8 cellular contexts compared by ENCODE assay signal in the genomic region with DNA sequence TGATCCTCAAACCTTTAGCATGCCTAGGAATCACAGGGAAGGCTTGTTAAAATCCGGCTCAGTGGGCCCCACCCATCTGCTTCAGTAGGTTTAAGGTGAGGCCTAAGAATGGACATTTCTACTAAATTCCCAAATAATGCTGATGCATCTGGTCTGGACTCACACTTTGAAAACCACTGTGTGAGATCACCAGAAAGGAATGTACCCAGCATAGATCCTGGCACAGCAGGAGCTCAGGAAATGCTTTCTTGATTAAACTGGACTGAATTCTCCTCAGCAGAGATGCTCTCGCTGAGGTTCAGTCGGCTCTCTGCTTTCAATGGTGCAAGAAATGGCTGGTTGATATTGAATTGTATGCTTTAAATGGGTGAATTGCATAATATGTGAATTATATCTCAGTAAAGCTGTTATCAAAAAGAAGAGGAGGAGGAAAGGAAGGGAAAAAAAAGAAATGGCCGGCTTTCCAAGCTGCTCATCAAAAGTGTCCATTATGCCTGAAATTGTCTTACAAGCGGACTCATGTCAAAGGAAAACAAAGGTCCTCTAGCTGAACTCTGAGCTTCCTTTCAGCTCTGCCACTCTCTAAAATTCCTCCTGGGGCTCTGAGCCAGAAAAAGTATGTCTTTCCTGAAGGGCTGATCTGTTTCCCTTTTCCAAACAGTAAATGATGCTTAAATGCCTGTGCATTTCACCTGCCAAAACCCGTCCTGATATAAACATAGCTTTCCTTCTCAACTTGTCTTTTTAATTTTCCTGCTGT.
DNase-seq lines count a peak whose midpoint lies in the region; ATAC-seq and TF ChIP-seq lines count a peak whose summit lies in the region.

No MANE protein-coding gene starts in this region.

- H2AK5ac ChIP-seq in mesendoderm (ENCODE audit: low read length), result peak overlapping the region; percentile 68

- H3K27me3 Mint-ChIP-seq in endodermal cell (ENCODE audit: insufficient read depth), result no peaks in the 10 kb centered on the region

- CTCF ChIA-PET in AG04449 (lab: Yijun Ruan, JAX), result interaction anchor here (1.1 to 1.5 kb wide), 4 partner anchors 16 to 178 kb away, joined by 3 to 5 read pairs (median 4); partner anchors contain the start of gene GALNT10

- no peaks in the 10 kb centered on the region for H3K27me3 ChIP-seq in endodermal cell (ENCODE audit: control insufficient read depth, insufficient read depth, low read length, poor library complexity, severe bottlenecking)
- H3K27me3 ChIP-seq in mesendoderm (ENCODE audit: insufficient read depth, low read length, poor library complexity), result no peaks in the 10 kb centered on the region

- no peak for ATAC-seq in GM21381 (IDR thresholded peaks at IDR 0.05; ENCODE audit: unreplicated experiment)
- no peak for ATAC-seq in GM21367 (IDR thresholded peaks at IDR 0.05; ENCODE audit: unreplicated experiment)

- peak overlapping the region; percentile 90 for H3K27ac ChIP-seq in endodermal cell (ENCODE audit: low read depth, low read length)
- peak overlapping the region; percentile 45 for H3K27ac ChIP-seq in mesendoderm (ENCODE audit: low read depth, low read length)

- H3K4me2 ChIP-seq in mesendoderm (ENCODE audit: low read length), result no peak overlapping the region

- no peak overlapping the region for H4K5ac ChIP-seq in mesendoderm (ENCODE audit: low read length)

- H3K9ac ChIP-seq in endodermal cell (ENCODE audit: extremely low read depth, low read length, poor library complexity, severe bottlenecking), result no peak overlapping the region
- no peak overlapping the region for H3K9ac ChIP-seq in mesendoderm (ENCODE audit: low read length)

- POLR2A ChIA-PET in AG04449 (lab: Yijun Ruan, JAX), result interaction anchor here (0.7 to 1.5 kb wide), 7 partner anchors 79 to 178 kb away, joined by 3 to 6 read pairs (median 3); partner anchors contain the start of gene GALNT10

- no peak overlapping the region for H2BK120ac ChIP-seq in mesendoderm (ENCODE audit: low read depth, low read length)

- no peaks in the 10 kb centered on the region for H3K79me1 ChIP-seq in mesendoderm (ENCODE audit: low read length)

- 65 to 79% methylated on average over 6 of the region's 6 CpGs for WGBS in endodermal cell (ENCODE audit: insufficient coverage in 1 of 2, insufficient read length in 1 of 2), 2 experiments
- WGBS in mesendoderm (ENCODE audit: extremely low coverage, insufficient coverage, low lambda C conversion rate), result no CpG with 5 or more reads among the region's 6 CpGs

- peak overlapping the region; percentile 66 for H3K4ac ChIP-seq in mesendoderm (ENCODE audit: low read depth, low read length)

- H3K4me3 ChIP-seq in AG04449 (ENCODE audit: low read depth, low read length), result no peak overlapping the region
- no peak overlapping the region for H3K4me3 ChIP-seq in endodermal cell (ENCODE audit: low read length)
- no peak overlapping the region for H3K4me3 ChIP-seq in mesendoderm (ENCODE audit: low read length)

- peaks cover 12% of the 10 kb centered on the region for H3K36me3 ChIP-seq in endodermal cell (ENCODE audit: control insufficient read depth, insufficient read depth, low read length)
- H3K36me3 ChIP-seq in mesendoderm (ENCODE audit: control insufficient read depth, insufficient read depth, low read length), result no peaks in the 10 kb centered on the region

- H3K4me1 Mint-ChIP-seq in endodermal cell, result peaks cover 41% of the 10 kb centered on the region

- no peaks in the 10 kb centered on the region for H3K79me2 ChIP-seq in mesendoderm (ENCODE audit: control insufficient read depth, insufficient read depth, low read length)

- DNase-seq in AG04449 (ENCODE audit: low read depth, low spot score) (peak; percentile 86), NCI-H226 (peak; percentile 97), endodermal cell (peak; percentile 82), mesendoderm (peak; percentile 98), HuH-7 (ENCODE audit: low spot score) (no peak), NCI-H1694 treated with DMSO at 0.1 percent for 48 hours (lab: John Stamatoyannopoulos, UW) (no peak)

- no peak overlapping the region for H4K8ac ChIP-seq in mesendoderm (ENCODE audit: low read depth, low read length)

- no peak overlapping the region for H2BK15ac ChIP-seq in mesendoderm (replicated peaks; ENCODE audit: low read depth)

- H3K18ac ChIP-seq in mesendoderm (ENCODE audit: low read length), result peak overlapping the region; percentile 53

- H2BK5ac ChIP-seq in mesendoderm (ENCODE audit: low read length), result peak overlapping the region; percentile 14

- TF ChIP-seq CTCF in AG04449 (IDR thresholded peaks at IDR 0.05; ENCODE audit: insufficient read depth, low read length, missing control alignments) (no peak), endodermal cell (conservative IDR thresholded peaks at IDR 0.05) (no peak)

- H3K36me3 Mint-ChIP-seq in endodermal cell (ENCODE audit: low read depth), result no peaks in the 10 kb centered on the region

- no peak overlapping the region for H3K56ac ChIP-seq in mesendoderm (ENCODE audit: low read length)

- H3K4me1 ChIP-seq in endodermal cell (ENCODE audit: control insufficient read depth, insufficient read depth, low read length) (peaks cover 23% of the 10 kb centered on the region), mesendoderm (ENCODE audit: control insufficient read depth, low read depth, low read length) (peaks cover 16% of the 10 kb centered on the region)

- H3K9me3 ChIP-seq in endodermal cell (ENCODE audit: control insufficient read depth, low read length), result no peaks in the 10 kb centered on the region

- H3K4me3 Mint-ChIP-seq in endodermal cell, result no peak overlapping the region

- H3K9me3 Mint-ChIP-seq in endodermal cell, result no peaks in the 10 kb centered on the region

- peak overlapping the region; percentile 74 for H3K27ac Mint-ChIP-seq in endodermal cell

- no peak overlapping the region for H3K23ac ChIP-seq in mesendoderm (ENCODE audit: low read length)

Comparison
In these comparisons a context has a peak if more than half of its experiments do, and no peak if none do; other contexts are left out.
1. DNase-seq: peak in AG04449 (single experiment), NCI-H226 (single experiment), endodermal cell (single experiment) and mesendoderm (single experiment); none in HuH-7 (single experiment) and NCI-H1694 treated with DMSO at 0.1 percent for 48 hours (single experiment).